In the genomic region with DNA sequence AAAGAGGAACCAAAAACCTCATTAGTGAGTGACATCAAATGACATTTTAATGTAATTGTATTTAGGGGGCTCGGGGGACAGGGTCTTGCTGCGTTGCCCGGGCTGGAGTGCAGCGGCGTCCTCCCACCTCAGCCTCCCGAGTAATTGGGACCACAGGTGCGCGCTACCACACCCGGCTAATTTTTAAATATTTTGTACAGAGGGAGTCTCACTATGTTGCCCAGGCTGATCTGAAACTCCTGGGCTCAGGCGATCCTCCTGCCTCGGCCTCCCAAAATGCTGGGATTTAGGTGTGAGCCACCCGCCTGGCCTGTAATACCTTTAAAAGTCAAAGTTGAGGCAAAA, we compare ENCODE assay signal across 7 cellular contexts. TPM values are rescaled to one million over a fixed set of nuclear protein-coding genes. Genes with fewer than 3 reads are reported as not detected.
DNase-seq lines count a peak whose midpoint lies in the region; ATAC-seq and TF ChIP-seq lines count a peak whose summit lies in the region.

No MANE protein-coding gene starts in this region.

- H3K27ac ChIP-seq in stomach: peak overlapping the region in 4 of 5 donors; percentile 76 to 88 (median 86)

- H3K9me3 ChIP-seq in stomach: no peaks in the 10 kb centered on the region

- H3K27ac Mint-ChIP-seq in activated T-helper 1 cell treated with anti-CD3 and anti-CD28 coated beads, Interleukin-12 subunit alpha, Interleukin-12 subunit beta, Interleukin-2, Interleukin-4 antibody, amounts not matched to agents 30 ng/mL and 10 ng/mL and 1 ng/mL, durations not matched to agents 14 hours and 24 hours and 36 hours: peak overlapping the region; percentile 7
- H3K27ac Mint-ChIP-seq in immature natural killer cell: peak overlapping the region in 2 of 6 donors; percentile 49 to 84

- H3K27me3 Mint-ChIP-seq in activated T-helper 1 cell treated with anti-CD3 and anti-CD28 coated beads, Interleukin-12 subunit alpha, Interleukin-12 subunit beta, Interleukin-2, Interleukin-4 antibody, amounts not matched to agents 30 ng/mL and 10 ng/mL and 1 ng/mL, durations not matched to agents 14 hours and 24 hours and 36 hours (ENCODE audit: insufficient read depth): no peaks in the 10 kb centered on the region
- peaks cover 8 to 13% (median 11%) of the 10 kb centered on the region in 3 donors for H3K27me3 Mint-ChIP-seq in immature natural killer cell (ENCODE audit: low read depth in 3 of 3)

- WGBS in stomach, 5 donors: 34 to 49% (median 42%) methylated on average over 12 of the region's 12 CpGs

- no peaks in the 10 kb centered on the region for H3K9me3 Mint-ChIP-seq in activated T-helper 1 cell treated with anti-CD3 and anti-CD28 coated beads, Interleukin-12 subunit alpha, Interleukin-12 subunit beta, Interleukin-2, Interleukin-4 antibody, amounts not matched to agents 30 ng/mL and 10 ng/mL and 1 ng/mL, durations not matched to agents 14 hours and 24 hours and 36 hours
- no peaks in the 10 kb centered on the region for H3K9me3 Mint-ChIP-seq in immature natural killer cell

- H3K4me1 ChIP-seq in stomach: peaks cover 13 to 48% (median 25%) of the 10 kb centered on the region in 4 donors

- intact Hi-C loops in activated T-helper 1 cell treated with anti-CD3 and anti-CD28 coated beads, Interleukin-12 subunit alpha, Interleukin-12 subunit beta, Interleukin-2, Interleukin-4 antibody, amounts not matched to agents 30 ng/mL and 10 ng/mL and 1 ng/mL, durations not matched to agents 14 hours and 24 hours and 36 hours (cut with micrococcal nuclease): no loop called here
- intact Hi-C loops in stomach (cut with DNase I; ENCODE audit: low total_unique reads): no loop called here

- no peak for TF ChIP-seq CTCF in stomach (IDR thresholded peaks at IDR 0.05)

- DNase-seq in activated T-helper 1 cell treated with anti-CD3 and anti-CD28 coated beads, Interleukin-12 subunit alpha, Interleukin-12 subunit beta, Interleukin-2, Interleukin-4 antibody, amounts not matched to agents 30 ng/mL and 10 ng/mL and 1 ng/mL, durations not matched to agents 14 hours and 24 hours and 36 hours (ENCODE audit: low spot score): no peak
- no peak for DNase-seq in immature natural killer cell
- DNase-seq in stomach: no peak
- no peak for DNase-seq in putamen (ENCODE audit: low spot score)
- DNase-seq in activated CD4-positive, CD25-positive, alpha-beta regulatory T cell (lab: John Stamatoyannopoulos, UW): no peak
- DNase-seq in medulla oblongata (ENCODE audit: extremely low spot score): no peak

- peaks cover 11% of the 10 kb centered on the region for H3K4me1 Mint-ChIP-seq in activated T-helper 1 cell treated with anti-CD3 and anti-CD28 coated beads, Interleukin-12 subunit alpha, Interleukin-12 subunit beta, Interleukin-2, Interleukin-4 antibody, amounts not matched to agents 30 ng/mL and 10 ng/mL and 1 ng/mL, durations not matched to agents 14 hours and 24 hours and 36 hours (ENCODE audit: low read depth)
- peaks cover 28 to 45% of the 10 kb centered on the region in 2 donors for H3K4me1 Mint-ChIP-seq in immature natural killer cell

- TF ChIP-seq POLR2A in stomach (IDR thresholded peaks at IDR 0.05): no peak

- H3K4me3 ChIP-seq in stomach: peak overlapping the region; percentile 79 to 96 (median 83)

- peaks cover 31% of the 10 kb centered on the region for H3K36me3 Mint-ChIP-seq in activated T-helper 1 cell treated with anti-CD3 and anti-CD28 coated beads, Interleukin-12 subunit alpha, Interleukin-12 subunit beta, Interleukin-2, Interleukin-4 antibody, amounts not matched to agents 30 ng/mL and 10 ng/mL and 1 ng/mL, durations not matched to agents 14 hours and 24 hours and 36 hours (ENCODE audit: low read depth)
- peaks cover 0 to 7% (median 0%) of the 10 kb centered on the region in 3 donors for H3K36me3 Mint-ChIP-seq in immature natural killer cell

- ATAC-seq in HG03103 (IDR thresholded peaks at IDR 0.05; ENCODE audit: low read depth, unreplicated experiment): peak; percentile 4

- peaks cover 34 to 61% (median 54%) of the 10 kb centered on the region in 4 donors for H3K36me3 ChIP-seq in stomach

- no peak for TF ChIP-seq EP300 in stomach (IDR thresholded peaks at IDR 0.05)

- peak overlapping the region; percentile 98 for H3K4me3 Mint-ChIP-seq in activated T-helper 1 cell treated with anti-CD3 and anti-CD28 coated beads, Interleukin-12 subunit alpha, Interleukin-12 subunit beta, Interleukin-2, Interleukin-4 antibody, amounts not matched to agents 30 ng/mL and 10 ng/mL and 1 ng/mL, durations not matched to agents 14 hours and 24 hours and 36 hours
- H3K4me3 Mint-ChIP-seq in immature natural killer cell: peak overlapping the region; percentile 91 to 96 (median 94)

- no peaks in the 10 kb centered on the region for H3K27me3 ChIP-seq in stomach

RNA-seq across cellular contexts. Expression of a gene that starts 0.6 kb away (rescaled TPM):
- total RNA-seq in activated T-helper 1 cell treated with anti-CD3 and anti-CD28 coated beads, Interleukin-12 subunit alpha, Interleukin-12 subunit beta, Interleukin-2, Interleukin-4 antibody, amounts not matched to agents 30 ng/mL and 10 ng/mL and 1 ng/mL, durations not matched to agents 14 hours and 24 hours and 36 hours: 98.9 and 101 TPM in 2 replicates
- polyA plus RNA-seq in immature natural killer cell: 10 to 100 TPM; 22.0 to 51.1 (median 30.7) TPM
- 10 to 100 TPM in 3 of 5 donors, 1 to 10 TPM in 2; 2.3 to 22.9 (median 11.9) TPM for total RNA-seq in stomach
- 10 to 100 TPM; 30.2 to 40.2 (median 34.4) TPM for polyA plus RNA-seq in stomach

RNA-seq across cellular contexts. Expression of a gene that starts 0.8 kb away (rescaled TPM):
- 90.6 and 91.3 TPM in 2 replicates for total RNA-seq in activated T-helper 1 cell treated with anti-CD3 and anti-CD28 coated beads, Interleukin-12 subunit alpha, Interleukin-12 subunit beta, Interleukin-2, Interleukin-4 antibody, amounts not matched to agents 30 ng/mL and 10 ng/mL and 1 ng/mL, durations not matched to agents 14 hours and 24 hours and 36 hours
- 10 to 100 TPM; 26.9 to 40.7 (median 34.6) TPM for polyA plus RNA-seq in immature natural killer cell
- total RNA-seq in stomach: 1 to 10 TPM in 3 of 5 donors, not detected in 2; 2.2 to 5.5 (median 3.6) TPM
- polyA plus RNA-seq in stomach: 10 to 100 TPM; 10.7 to 13.3 (median 10.9) TPM

RNA-seq across cellular contexts. Expression of a gene that starts 18.2 kb away (rescaled TPM):
- 0.52 and 0.96 TPM in 2 replicates for total RNA-seq in activated T-helper 1 cell treated with anti-CD3 and anti-CD28 coated beads, Interleukin-12 subunit alpha, Interleukin-12 subunit beta, Interleukin-2, Interleukin-4 antibody, amounts not matched to agents 30 ng/mL and 10 ng/mL and 1 ng/mL, durations not matched to agents 14 hours and 24 hours and 36 hours
- polyA plus RNA-seq in immature natural killer cell (under 1 TPM in 1 of 3 donors, not detected in 2; 0.24 TPM), stomach (10 to 100 TPM; 10.2 to 38.3 (median 15.3) TPM)
- 100 to 1,000 TPM in 1 of 5 donors, 10 to 100 TPM in 4; 13.4 to 185 (median 30.4) TPM for total RNA-seq in stomach

RNA-seq across cellular contexts. Expression of a gene that starts 23.8 kb away (rescaled TPM):
- total RNA-seq in activated T-helper 1 cell treated with anti-CD3 and anti-CD28 coated beads, Interleukin-12 subunit alpha, Interleukin-12 subunit beta, Interleukin-2, Interleukin-4 antibody, amounts not matched to agents 30 ng/mL and 10 ng/mL and 1 ng/mL, durations not matched to agents 14 hours and 24 hours and 36 hours: 73.9 and 77.5 TPM in 2 replicates
- polyA plus RNA-seq in immature natural killer cell (100 to 1,000 TPM in 2 of 3 donors, 10 to 100 TPM in 1; 96.0 to 134 (median 106) TPM), stomach (100 to 1,000 TPM in 2 of 3 donors, 10 to 100 TPM in 1; 90.6 to 112 (median 112) TPM)
- total RNA-seq in stomach: 100 to 1,000 TPM in 1 of 5 donors, 10 to 100 TPM in 4; 33.3 to 102 (median 76.2) TPM

Comparison
In these comparisons a context has a peak if more than half of its experiments do, and no peak if none do; other contexts are left out.
1. RNA of a gene that starts 0.8 kb away (total RNA-seq): 90.6 to 91.3 TPM in activated T-helper 1 cell treated with anti-CD3 and anti-CD28 coated beads, Interleukin-12 subunit alpha, Interleukin-12 subunit beta, Interleukin-2, Interleukin-4 antibody, amounts not matched to agents 30 ng/mL and 10 ng/mL and 1 ng/mL, durations not matched to agents 14 hours and 24 hours and 36 hours; 2.2 to 5.5 TPM in stomach; every median in the first group is over 10 times any median in the second.